In the genomic region with DNA sequence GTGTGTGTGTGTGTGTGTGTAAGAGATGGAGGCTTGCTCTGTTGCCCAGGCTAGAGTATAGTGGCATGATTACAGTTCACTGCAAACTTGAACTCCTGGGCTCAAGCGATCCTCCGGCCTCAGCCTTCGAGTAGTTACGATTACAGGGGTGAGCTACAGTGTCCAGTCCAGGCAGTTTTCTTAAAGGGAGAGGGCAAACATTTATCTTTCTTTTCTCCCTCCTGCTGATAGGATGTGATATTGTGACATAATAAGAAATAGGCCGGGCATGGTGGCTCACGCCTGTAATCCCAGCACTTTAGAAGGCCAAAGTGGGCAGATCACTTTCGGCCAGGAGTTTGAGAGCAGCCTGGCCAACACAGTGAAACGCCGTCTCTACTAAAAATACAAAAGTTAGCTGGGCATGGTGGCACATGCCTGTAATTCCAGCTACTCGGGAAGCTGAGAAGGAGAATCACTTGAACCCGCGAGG, we compare ENCODE assay signal across 1 cellular context.
TF ChIP-seq lines count a peak whose summit lies in the region.

No MANE protein-coding gene starts in this region.

TF ChIP-seq in endothelial cell of umbilical vein, 7 proteins besides CTCF, POLR2A, EP300 and RAD21:
- TF ChIP-seq MYC (IDR thresholded peaks at IDR 0.05; ENCODE audit: low read depth, low read length) = no peak
- no peak for TF ChIP-seq MAX (IDR thresholded peaks at IDR 0.05; ENCODE audit: insufficient read depth, insufficient read length)
- TF ChIP-seq JUN (IDR thresholded peaks at IDR 0.05; ENCODE audit: borderline replicate concordance, insufficient read depth, insufficient read length, low read depth) = no peak
- TF ChIP-seq EZH2 (IDR thresholded peaks at IDR 0.05; ENCODE audit: borderline replicate concordance, low read depth, low read length, severe bottlenecking) = no peak
